ENCODE assay signal across 1 cellular context in genomic region chr15:78364233-78364632, GRCh38.
TF ChIP-seq lines count a peak whose summit lies in the region.

No MANE protein-coding gene starts in this region.

TF ChIP-seq in GM23338, 12 proteins besides CTCF, POLR2A, EP300 and RAD21 (continued from another document):
- TF ChIP-seq ZNF331 (CRISPR knock-in tag; IDR thresholded peaks at IDR 0.05; ENCODE audit: low read depth) (no peak), ETS1 (IDR thresholded peaks at IDR 0.05) (no peak), EZH2phosphoT487 (IDR thresholded peaks at IDR 0.05; ENCODE audit: unreplicated experiment) (no peak), POLR2AphosphoS5 (IDR thresholded peaks at IDR 0.05; ENCODE audit: low read depth) (no peak), EZH2 (IDR thresholded peaks at IDR 0.05; ENCODE audit: low read depth, unreplicated experiment) (no peak), NANOG (IDR thresholded peaks at IDR 0.05; ENCODE audit: borderline replicate concordance) (no peak)
